ENCODE assay signal across 1 cellular context in genomic region chr20:50379049-50379990, GRCh38.
TF ChIP-seq lines count a peak whose summit lies in the region.

No MANE protein-coding gene starts in this region.

TF ChIP-seq in HepG2, 621 proteins besides CTCF, POLR2A, EP300 and RAD21 (continued from another document):
- TF ChIP-seq ZNF784 (CRISPR knock-in tag; IDR thresholded peaks at IDR 0.05; ENCODE audit: borderline replicate concordance) (no peak), DBP (CRISPR knock-in tag; IDR thresholded peaks at IDR 0.05; ENCODE audit: not compliant biosample characterization) (no peak), CEBPG (CRISPR knock-in tag; IDR thresholded peaks at IDR 0.05) (peak; percentile 17; the same call in 1 of the 2 replicates), THAP11 (CRISPR knock-in tag; IDR thresholded peaks at IDR 0.05) (no peak), ZBTB40 (IDR thresholded peaks at IDR 0.05) (no peak), ZBTB40 (CRISPR knock-in tag; IDR thresholded peaks at IDR 0.05) (0 out of 2 replicates have a peak, but pooled peaks have one; percentile 13), ZNF687 (CRISPR knock-in tag; IDR thresholded peaks at IDR 0.05) (peak; percentile 49), SALL1 (CRISPR knock-in tag; IDR thresholded peaks at IDR 0.05) (peak; percentile 43), SP4 (CRISPR knock-in tag; IDR thresholded peaks at IDR 0.05) (peak; percentile 43; the same call in 1 of the 2 replicates), RNF2 (conservative IDR thresholded peaks at IDR 0.05; ENCODE audit: low read depth) (0 out of 2 replicates have a peak, but pooled peaks have one; percentile 11), MEIS2 (CRISPR knock-in tag; IDR thresholded peaks at IDR 0.05) (no peak), ZBED4 (CRISPR knock-in tag; IDR thresholded peaks at IDR 0.05; ENCODE audit: borderline replicate concordance) (no peak), RXRB (CRISPR knock-in tag; IDR thresholded peaks at IDR 0.05; ENCODE audit: borderline replicate concordance) (peak; percentile 46; the same call in 1 of the 2 replicates), PTBP1 (IDR thresholded peaks at IDR 0.05; ENCODE audit: low read depth, low read length, poor library complexity, severe bottlenecking) (no peak), ZNF430 (CRISPR knock-in tag; IDR thresholded peaks at IDR 0.05) (0 out of 2 replicates have a peak, but pooled peaks have one; percentile 56), ZSCAN31 (CRISPR knock-in tag; IDR thresholded peaks at IDR 0.05; ENCODE audit: low read depth) (0 out of 2 replicates have a peak, but pooled peaks have one; percentile 37), DMAP1 (CRISPR knock-in tag; IDR thresholded peaks at IDR 0.05) (0 out of 2 replicates have a peak, but pooled peaks have one; percentile 24), CEBPB (IDR thresholded peaks at IDR 0.05; ENCODE audit: borderline replicate concordance, low read depth, low read length) (peak; percentile 63; the same call in 1 of the 2 replicates), ZBTB42 (CRISPR knock-in tag; IDR thresholded peaks at IDR 0.05) (0 out of 2 replicates have a peak, but pooled peaks have one; percentile 61), ZNF280D (CRISPR knock-in tag; IDR thresholded peaks at IDR 0.05) (no peak), KDM6A (CRISPR knock-in tag; IDR thresholded peaks at IDR 0.05; ENCODE audit: low read depth) (no peak), ZNF788 (CRISPR knock-in tag; IDR thresholded peaks at IDR 0.05; ENCODE audit: borderline replicate concordance) (no peak), ZBTB38 (CRISPR knock-in tag; IDR thresholded peaks at IDR 0.05) (0 out of 2 replicates have a peak, but pooled peaks have one; percentile 48), MTF1 (CRISPR knock-in tag; IDR thresholded peaks at IDR 0.05) (no peak), NR2F1 (CRISPR knock-in tag; IDR thresholded peaks at IDR 0.05) (no peak)
TF ChIP-seq in HepG2: peak in this region for 28.
